In the genomic region with DNA sequence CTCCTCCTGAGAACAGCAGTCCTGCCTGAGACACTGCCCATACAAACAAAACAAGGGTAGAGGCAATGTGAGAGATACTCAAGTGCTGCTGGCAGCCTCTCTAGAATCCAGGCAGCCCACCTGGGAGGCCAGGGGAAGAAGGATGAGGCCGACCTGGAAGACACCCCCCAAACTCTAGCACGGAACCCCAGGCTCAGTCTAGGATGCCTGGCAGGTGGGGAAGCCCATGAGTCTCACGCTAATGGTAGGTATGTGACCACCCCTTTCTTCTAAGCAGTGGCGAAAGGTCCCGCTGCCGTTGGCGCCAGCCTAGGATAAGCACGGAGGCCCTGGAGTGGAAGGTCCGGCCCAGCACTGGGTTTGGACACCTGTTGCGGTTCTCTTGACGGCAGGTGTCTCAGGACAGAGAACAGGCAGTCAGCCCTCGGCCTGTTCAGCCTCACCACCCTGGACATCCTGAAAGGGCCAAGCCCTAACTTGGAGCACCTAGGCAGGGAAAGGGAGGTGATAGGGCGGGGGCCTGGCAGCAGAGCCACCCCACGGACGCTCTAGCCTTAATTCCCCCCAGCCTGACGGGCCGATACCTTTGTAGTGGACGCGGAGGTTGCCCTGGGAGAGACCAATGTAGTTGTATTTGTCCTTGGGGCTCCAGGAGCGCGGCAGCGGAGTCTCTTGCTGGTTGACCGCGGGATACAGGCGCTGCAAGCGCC, we compare ENCODE assay signal across 8 cellular contexts. TPM values are rescaled to one million over a fixed set of nuclear protein-coding genes. Genes with fewer than 3 reads are reported as not detected.
DNase-seq lines count a peak whose midpoint lies in the region; ATAC-seq and TF ChIP-seq lines count a peak whose summit lies in the region.

No MANE protein-coding gene starts in this region.

- POLR2A ChIA-PET in HEK293T (lab: Yijun Ruan, JAX): interaction anchor here (0.8 to 1.2 kb wide), 9 partner anchors 9 to 146 kb away, joined by 3 to 7 read pairs (median 3); a partner anchor contains a TSS

- no peaks in the 10 kb centered on the region for H3K9me3 ChIP-seq in iPS-20b (ENCODE audit: insufficient read depth, low read depth, low read length)

- no peaks in the 10 kb centered on the region for H3K27me3 ChIP-seq in iPS-20b (ENCODE audit: insufficient read depth, low read length)

- peak overlapping the region; percentile 91 for H3K4me3 Mint-ChIP-seq in activated naive CD8-positive, alpha-beta T cell
- H3K4me3 Mint-ChIP-seq in stimulated activated memory B cell treated with anti-CD40 and anti-IgM and Interleukin-4, amounts not matched to agents 10 μg/mL and 1 μg/mL and 100 μg/mL, for 72 hours: peak overlapping the region; percentile 93

- H3K36me3 Mint-ChIP-seq in activated naive CD8-positive, alpha-beta T cell: peaks cover 9% of the 10 kb centered on the region
- peaks cover 21% of the 10 kb centered on the region for H3K36me3 Mint-ChIP-seq in stimulated activated memory B cell treated with anti-CD40 and anti-IgM and Interleukin-4, amounts not matched to agents 10 μg/mL and 1 μg/mL and 100 μg/mL, for 72 hours

- H3K27ac Mint-ChIP-seq in activated naive CD8-positive, alpha-beta T cell: peak overlapping the region; percentile 93
- H3K27ac Mint-ChIP-seq in stimulated activated memory B cell treated with anti-CD40 and anti-IgM and Interleukin-4, amounts not matched to agents 10 μg/mL and 1 μg/mL and 100 μg/mL, for 72 hours: peak overlapping the region; percentile 76

- peaks cover 40% of the 10 kb centered on the region for H3K4me1 Mint-ChIP-seq in activated naive CD8-positive, alpha-beta T cell (ENCODE audit: low read depth)
- H3K4me1 Mint-ChIP-seq in stimulated activated memory B cell treated with anti-CD40 and anti-IgM and Interleukin-4, amounts not matched to agents 10 μg/mL and 1 μg/mL and 100 μg/mL, for 72 hours: peaks cover 51% of the 10 kb centered on the region

- H3K4me1 ChIP-seq in iPS-20b (ENCODE audit: insufficient read depth, low read length): 0 out of 2 replicates have a peak, but pooled peaks cover 4% of the 10 kb centered on the region

- no peaks in the 10 kb centered on the region for H3K27me3 Mint-ChIP-seq in activated naive CD8-positive, alpha-beta T cell
- no peaks in the 10 kb centered on the region for H3K27me3 Mint-ChIP-seq in stimulated activated memory B cell treated with anti-CD40 and anti-IgM and Interleukin-4, amounts not matched to agents 10 μg/mL and 1 μg/mL and 100 μg/mL, for 72 hours

- H3K36me3 ChIP-seq in iPS-20b (ENCODE audit: insufficient read depth, low read depth, low read length): peaks cover 27% of the 10 kb centered on the region

- peak overlapping the region; percentile 93 for H3K9ac ChIP-seq in iPS-20b (ENCODE audit: low read depth, low read length)

- CTCF ChIA-PET in HEK293T (lab: Yijun Ruan, JAX): interaction anchor here (1.3 to 2.7 kb wide), 2 partner anchors 10 to 133 kb away, joined by 5 to 32 read pairs; no protein-coding TSS in a partner anchor

- H3K9me3 Mint-ChIP-seq in activated naive CD8-positive, alpha-beta T cell (ENCODE audit: low read depth): no peaks in the 10 kb centered on the region
- H3K9me3 Mint-ChIP-seq in stimulated activated memory B cell treated with anti-CD40 and anti-IgM and Interleukin-4, amounts not matched to agents 10 μg/mL and 1 μg/mL and 100 μg/mL, for 72 hours: no peaks in the 10 kb centered on the region

- ATAC-seq in HG03039 (IDR thresholded peaks at IDR 0.05; ENCODE audit: unreplicated experiment): peak; percentile 1
- no peak for ATAC-seq in stimulated activated memory B cell treated with anti-CD40 and anti-IgM and Interleukin-4, amounts not matched to agents 10 μg/mL and 1 μg/mL and 100 μg/mL, for 72 hours

- H3K27ac ChIP-seq in iPS-20b (ENCODE audit: low read length): no peak overlapping the region

- H3K4me3 ChIP-seq in GM12864 (ENCODE audit: low read depth, low read length) (peak overlapping the region; percentile 92), iPS-20b (ENCODE audit: low read length) (peak overlapping the region; percentile 97)

- DNase-seq in GM12864 (ENCODE audit: low read depth) (no peak), HEK293T (ENCODE audit: extremely low spot score) (no peak), occipital lobe (lab: John Stamatoyannopoulos, UW) (no peak), HuH-7 (ENCODE audit: low spot score) (no peak)

- TF ChIP-seq CTCF in GM12864 (IDR thresholded peaks at IDR 0.05; ENCODE audit: low read depth, low read length, missing control alignments): no peak

TF ChIP-seq in HEK293T, 16 proteins besides CTCF, POLR2A, EP300 and RAD21:
- TF ChIP-seq, protein P1, sequence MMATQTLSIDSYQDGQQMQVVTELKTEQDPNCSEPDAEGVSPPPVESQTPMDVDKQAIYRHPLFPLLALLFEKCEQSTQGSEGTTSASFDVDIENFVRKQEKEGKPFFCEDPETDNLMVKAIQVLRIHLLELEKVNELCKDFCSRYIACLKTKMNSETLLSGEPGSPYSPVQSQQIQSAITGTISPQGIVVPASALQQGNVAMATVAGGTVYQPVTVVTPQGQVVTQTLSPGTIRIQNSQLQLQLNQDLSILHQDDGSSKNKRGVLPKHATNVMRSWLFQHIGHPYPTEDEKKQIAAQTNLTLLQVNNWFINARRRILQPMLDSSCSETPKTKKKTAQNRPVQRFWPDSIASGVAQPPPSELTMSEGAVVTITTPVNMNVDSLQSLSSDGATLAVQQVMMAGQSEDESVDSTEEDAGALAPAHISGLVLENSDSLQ (IDR thresholded peaks at IDR 0.05): no peak
- TF ChIP-seq ARNT (IDR thresholded peaks at IDR 0.05) (no peak), HDGF (IDR thresholded peaks at IDR 0.05; ENCODE audit: borderline replicate concordance) (no peak)

RNA-seq across cellular contexts. Expression of a gene that starts 0.5 kb away (rescaled TPM):
- total RNA-seq in occipital lobe: 4.4 TPM

RNA-seq across cellular contexts. Expression of a gene that starts 0.8 kb away (rescaled TPM):
- total RNA-seq in occipital lobe: 3.7 TPM

RNA-seq across cellular contexts. Expression of a gene that starts 36.2 kb away (rescaled TPM):
- total RNA-seq in occipital lobe: 25.3 TPM

RNA-seq across cellular contexts. Expression of a gene that starts 40.9 kb away (rescaled TPM):
- total RNA-seq in occipital lobe: 73.2 TPM

RNA-seq across cellular contexts. Expression of a gene that starts 41.6 kb away (rescaled TPM):
- 19.7 TPM for total RNA-seq in occipital lobe
